Comparison of ENCODE assay signal across 16 cellular contexts in the genomic region with DNA sequence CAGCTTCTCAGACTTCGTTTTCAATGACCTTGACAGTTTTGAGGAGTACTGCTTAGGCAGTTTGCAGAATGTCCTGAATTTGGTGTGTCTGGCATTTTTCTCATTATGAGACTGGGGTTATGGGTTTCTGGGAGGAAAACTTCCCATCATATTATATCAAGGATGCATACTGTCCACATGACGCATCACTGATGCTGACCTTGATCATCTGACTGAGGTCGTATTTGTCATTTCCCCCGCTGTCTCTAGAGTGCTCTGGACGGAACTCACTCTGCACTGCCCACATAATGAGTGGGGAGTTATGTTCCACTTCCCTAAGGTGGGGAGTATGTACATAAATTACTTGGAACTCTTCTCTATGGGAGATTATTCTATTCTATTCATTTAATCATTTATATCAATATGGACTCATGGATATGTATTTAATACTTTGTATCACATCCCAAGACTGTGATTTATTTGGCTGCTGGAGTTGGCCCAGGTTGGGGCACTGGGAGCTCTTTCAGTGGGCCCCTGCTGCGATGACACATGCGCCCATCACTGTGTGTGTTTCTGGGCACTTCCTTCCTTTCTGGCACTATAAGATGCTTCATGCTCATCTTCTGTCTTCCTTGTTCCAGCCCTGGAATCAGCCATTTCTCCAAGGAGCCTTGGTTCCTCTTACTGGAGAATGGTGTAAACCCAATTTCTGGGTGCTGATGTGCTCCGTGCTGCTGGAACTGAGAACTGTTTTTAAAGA.
DNase-seq lines count a peak whose midpoint lies in the region.
"Had no signal": no experiment of that assay in that cellular context is flagged by ENCODE, and none has a peak within 500 bp of the region (broad histone marks: within the 10 kb centered on the region; RNA-seq: fewer than 3 reads in every experiment).

No MANE protein-coding gene starts in this region.

- H3K4me3 Mint-ChIP-seq in CD4-positive, alpha-beta memory T cell: peak overlapping the region in 1 of 8 donors; percentile 31
- no peak overlapping the region for H3K4me3 Mint-ChIP-seq in activated T-helper 2 cell treated with anti-CD3 and anti-CD28 coated beads, Interferon-gamma antibody, Interleukin-2, Interleukin-4, amounts not matched to agents 10 μg/mL and 5 μg/mL and 100 μg/mL, durations not matched to agents 14 hours and 24 hours and 36 hours (ENCODE audit: low read depth)
- H3K4me3 Mint-ChIP-seq: CD14-positive monocyte; central memory CD8-positive, alpha-beta T cell; GM23338; IgD-negative memory B cell had no signal

- CTCF ChIA-PET in CD4-positive, alpha-beta memory T cell (lab: Charles Lee; ENCODE audit: partially characterized antibody): interaction anchor here (0.8 kb wide), 1 partner anchor 26 kb away, joined by 3 read pairs; no protein-coding TSS in a partner anchor

- intact Hi-C loops in CD4-positive, alpha-beta memory T cell (cut with micrococcal nuclease): loop anchor here (10.0 kb wide), 1 partner anchor 176 kb away; the partner anchor contains the start of gene TNFRSF19
- intact Hi-C loops in activated T-helper 2 cell treated with anti-CD3 and anti-CD28 coated beads, Interferon-gamma antibody, Interleukin-2, Interleukin-4, amounts not matched to agents 10 μg/mL and 5 μg/mL and 100 μg/mL, durations not matched to agents 14 hours and 24 hours and 36 hours (cut with micrococcal nuclease): loop anchor here (2.0 to 10.0 kb wide), 4 partner anchors 172 to 524 kb away; no protein-coding TSS in a partner anchor

- DNase-seq in CD4-positive, alpha-beta memory T cell: no peak
- DNase-seq in HT1080 (ENCODE audit: low read depth) (peak; percentile 93), kidney tubule cell (ENCODE audit: low spot score) (peak; percentile 38), SKM-1 treated with dmso at 0.1 percent for 144 hours (lab: John Stamatoyannopoulos, UW; ENCODE audit: unreplicated experiment) (no peak), SW 1271 (lab: John Stamatoyannopoulos, UW) (no peak), retina (no peak)
- DNase-seq in activated T-helper 2 cell treated with anti-CD3 and anti-CD28 coated beads, Interferon-gamma antibody, Interleukin-2, Interleukin-4, amounts not matched to agents 10 μg/mL and 5 μg/mL and 100 μg/mL, durations not matched to agents 14 hours and 24 hours and 36 hours (ENCODE audit: low spot score): no peak
- DNase-seq: activated naive CD4-positive, alpha-beta T cell; left cardiac atrium; NCI-H1417 treated with DMSO at 0.1 percent for 48 hours; psoas muscle; stimulated activated CD4-positive, alpha-beta T cell treated with anti-CD3 and anti-CD28 coated beads, Interleukin-2, amount 100 ng/mL, for 24 hours had no signal

- H3K27ac Mint-ChIP-seq in CD4-positive, alpha-beta memory T cell: peak overlapping the region; percentile 9 to 79 (median 72)
- peak overlapping the region; percentile 45 for H3K27ac Mint-ChIP-seq in activated T-helper 2 cell treated with anti-CD3 and anti-CD28 coated beads, Interferon-gamma antibody, Interleukin-2, Interleukin-4, amounts not matched to agents 10 μg/mL and 5 μg/mL and 100 μg/mL, durations not matched to agents 14 hours and 24 hours and 36 hours
- H3K27ac Mint-ChIP-seq: GM23338, IgD-negative memory B cell had no signal

- POLR2A ChIA-PET in CD4-positive, alpha-beta memory T cell (lab: Charles Lee; ENCODE audit: partially characterized antibody): no interaction called here

- no peaks in the 10 kb centered on the region for H3K9me3 ChIP-seq in CD4-positive, alpha-beta memory T cell (ENCODE audit: control insufficient read depth in 1 of 2, low read length in 2 of 2)
- H3K9me3 ChIP-seq: psoas muscle had no signal

- no peaks in the 10 kb centered on the region for H3K27me3 ChIP-seq in CD4-positive, alpha-beta memory T cell (ENCODE audit: insufficient read depth, low read length)

- H3K4me3 ChIP-seq in CD4-positive, alpha-beta memory T cell (ENCODE audit: low read length in 2 of 2): no peak overlapping the region
- H3K4me3 ChIP-seq: GM23338, psoas muscle had no signal

- no peak overlapping the region for H3K27ac ChIP-seq in CD4-positive, alpha-beta memory T cell (ENCODE audit: low read depth, low read length)
- H3K27ac ChIP-seq: psoas muscle had no signal

- peaks cover 19 to 46% (median 23%) of the 10 kb centered on the region in 4 donors for H3K4me1 Mint-ChIP-seq in CD4-positive, alpha-beta memory T cell
- peaks cover 41% of the 10 kb centered on the region for H3K4me1 Mint-ChIP-seq in activated T-helper 2 cell treated with anti-CD3 and anti-CD28 coated beads, Interferon-gamma antibody, Interleukin-2, Interleukin-4, amounts not matched to agents 10 μg/mL and 5 μg/mL and 100 μg/mL, durations not matched to agents 14 hours and 24 hours and 36 hours (ENCODE audit: low read depth)
- H3K4me1 Mint-ChIP-seq: CD14-positive monocyte had no signal

- H3K36me3 ChIP-seq in CD4-positive, alpha-beta memory T cell (ENCODE audit: insufficient read depth, low read length): no peaks in the 10 kb centered on the region

- no peaks in the 10 kb centered on the region for H3K9me3 Mint-ChIP-seq in CD4-positive, alpha-beta memory T cell
- H3K9me3 Mint-ChIP-seq in activated T-helper 2 cell treated with anti-CD3 and anti-CD28 coated beads, Interferon-gamma antibody, Interleukin-2, Interleukin-4, amounts not matched to agents 10 μg/mL and 5 μg/mL and 100 μg/mL, durations not matched to agents 14 hours and 24 hours and 36 hours: no peaks in the 10 kb centered on the region
- H3K9me3 Mint-ChIP-seq: CD14-positive monocyte; central memory CD8-positive, alpha-beta T cell; IgD-negative memory B cell had no signal

- peaks cover 30% of the 10 kb centered on the region for H3K4me1 ChIP-seq in CD4-positive, alpha-beta memory T cell (ENCODE audit: insufficient read depth, low read length)
- H3K4me1 ChIP-seq: psoas muscle had no signal

- H3K36me3 Mint-ChIP-seq in CD4-positive, alpha-beta memory T cell: peaks cover 1 to 18% of the 10 kb centered on the region in 2 donors
- H3K36me3 Mint-ChIP-seq in activated T-helper 2 cell treated with anti-CD3 and anti-CD28 coated beads, Interferon-gamma antibody, Interleukin-2, Interleukin-4, amounts not matched to agents 10 μg/mL and 5 μg/mL and 100 μg/mL, durations not matched to agents 14 hours and 24 hours and 36 hours (ENCODE audit: low read depth): peaks cover 4% of the 10 kb centered on the region

- no peaks in the 10 kb centered on the region for H3K27me3 Mint-ChIP-seq in CD4-positive, alpha-beta memory T cell
- peaks cover 11% of the 10 kb centered on the region for H3K27me3 Mint-ChIP-seq in activated T-helper 2 cell treated with anti-CD3 and anti-CD28 coated beads, Interferon-gamma antibody, Interleukin-2, Interleukin-4, amounts not matched to agents 10 μg/mL and 5 μg/mL and 100 μg/mL, durations not matched to agents 14 hours and 24 hours and 36 hours (ENCODE audit: low read depth)
- H3K27me3 Mint-ChIP-seq: central memory CD8-positive, alpha-beta T cell; IgD-negative memory B cell had no signal

Comparison
In these comparisons a context has a peak if more than half of its experiments do, and no peak if none do; other contexts are left out.
1. DNase-seq: peak in HT1080 (single experiment) and kidney tubule cell (single experiment); none in CD4-positive, alpha-beta memory T cell (0 of 5), activated T-helper 2 cell treated with anti-CD3 and anti-CD28 coated beads, Interferon-gamma antibody, Interleukin-2, Interleukin-4, amounts not matched to agents 10 μg/mL and 5 μg/mL and 100 μg/mL, durations not matched to agents 14 hours and 24 hours and 36 hours (single experiment), SKM-1 treated with dmso at 0.1 percent for 144 hours (single experiment), SW 1271 (0 of 2) and retina (single experiment).